Comparison of ENCODE assay signal across 9 cellular contexts in the genomic region with DNA sequence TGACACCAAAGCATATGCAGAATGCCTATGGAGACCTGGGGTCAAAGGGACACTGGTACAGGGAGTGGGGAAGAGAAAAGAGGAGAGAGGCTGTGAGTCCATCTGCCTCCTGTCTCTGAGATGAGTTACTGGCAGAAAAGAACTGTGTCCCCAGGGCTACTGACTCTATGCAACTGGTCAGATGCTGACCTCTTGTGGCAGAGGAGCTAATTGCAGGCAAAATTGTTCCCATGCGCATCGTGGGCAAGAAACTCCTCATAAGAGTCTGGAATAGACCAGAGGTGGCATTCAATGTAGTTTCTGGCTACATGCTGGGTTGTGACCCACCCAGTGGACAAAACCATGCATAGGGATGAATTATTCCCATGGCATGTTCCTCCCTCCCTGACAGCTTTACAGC. TPM values are rescaled to one million over a fixed set of nuclear protein-coding genes. Genes with fewer than 3 reads are reported as not detected.
DNase-seq lines count a peak whose midpoint lies in the region; ATAC-seq, FAIRE-seq and TF ChIP-seq lines count a peak whose summit lies in the region.
"Had no signal": no experiment of that assay in that cellular context is flagged by ENCODE, and none has a peak within 500 bp of the region (broad histone marks: within the 10 kb centered on the region; RNA-seq: fewer than 3 reads in every experiment).

No MANE protein-coding gene starts in this region.

- H3K27me3 Mint-ChIP-seq in HFFc6 (ENCODE audit: insufficient read depth): peaks cover 12% of the 10 kb centered on the region
- peaks cover 3% of the 10 kb centered on the region for H3K27me3 Mint-ChIP-seq in activated CD4-positive, alpha-beta memory T cell treated with anti-CD3 and anti-CD28 coated beads for 36 hours

- no peak for FAIRE-seq in urothelium cell line (lab: Jason Lieb, UNC)

- no peak overlapping the region for H3K27ac Mint-ChIP-seq in HFFc6
- no peak overlapping the region for H3K27ac Mint-ChIP-seq in activated CD4-positive, alpha-beta memory T cell treated with anti-CD3 and anti-CD28 coated beads for 36 hours

- CTCF ChIA-PET in activated CD4-positive, alpha-beta memory T cell treated with anti-CD3 and anti-CD28 coated beads for 36 hours (lab: Charles Lee): interaction anchor here (0.8 to 4.7 kb wide), 9 partner anchors 12 to 385 kb away, joined by 3 to 47 read pairs (median 5); a partner anchor contains a TSS

- peaks cover 0 to 10% of the 10 kb centered on the region in 2 donors for H3K9me3 ChIP-seq in left lung

- peaks cover 5% of the 10 kb centered on the region; the same call in 1 of the 2 replicates for H3K36me3 Mint-ChIP-seq in HFFc6 (ENCODE audit: low read depth)
- H3K36me3 Mint-ChIP-seq in activated CD4-positive, alpha-beta memory T cell treated with anti-CD3 and anti-CD28 coated beads for 36 hours: peaks cover 4% of the 10 kb centered on the region

- H3K4me1 Mint-ChIP-seq in HFFc6 (ENCODE audit: low read depth): peaks cover 18% of the 10 kb centered on the region
- peaks cover 6% of the 10 kb centered on the region for H3K4me1 Mint-ChIP-seq in activated CD4-positive, alpha-beta memory T cell treated with anti-CD3 and anti-CD28 coated beads for 36 hours (ENCODE audit: low read depth)

- ATAC-seq in left lung: no peak
- no peak for ATAC-seq in HG03025 (IDR thresholded peaks at IDR 0.05; ENCODE audit: low FRiP score, unreplicated experiment)

- peaks cover 0 to 6% of the 10 kb centered on the region in 2 donors for H3K27me3 ChIP-seq in left lung

- peaks cover 11% of the 10 kb centered on the region for H3K9me3 Mint-ChIP-seq in HFFc6
- H3K9me3 Mint-ChIP-seq in activated CD4-positive, alpha-beta memory T cell treated with anti-CD3 and anti-CD28 coated beads for 36 hours: peaks cover 11% of the 10 kb centered on the region

- intact Hi-C loops in activated CD4-positive, alpha-beta memory T cell treated with anti-CD3 and anti-CD28 coated beads for 36 hours (cut with micrococcal nuclease): loop anchor here (1.0 kb wide), 1 partner anchor 17 kb away; no protein-coding TSS in a partner anchor
- intact Hi-C loops in left lung (cut with DNase I): no loop called here

- H3K27ac ChIP-seq in left lung: no peak overlapping the region

- H3K4me3 Mint-ChIP-seq in HFFc6: no peak overlapping the region
- no peak overlapping the region for H3K4me3 Mint-ChIP-seq in activated CD4-positive, alpha-beta memory T cell treated with anti-CD3 and anti-CD28 coated beads for 36 hours

- DNase-seq in AG10803 (ENCODE audit: low read depth) (no peak), HFFc6 (no peak), left lung (no peak), NCI-H1105 treated with DMSO at 0.1 percent for 48 hours (lab: John Stamatoyannopoulos, UW) (no peak), HPDE6-E6E7 (ENCODE audit: extremely low spot score) (no peak), urothelium cell line (ENCODE audit: low spot score) (no peak)
- peak; percentile 65 for DNase-seq in activated CD4-positive, alpha-beta memory T cell treated with anti-CD3 and anti-CD28 coated beads for 36 hours
- DNase-seq: NCI-H526 treated with DMSO at 0.1 percent for 48 hours had no signal

- no peaks in the 10 kb centered on the region for H3K4me1 ChIP-seq in left lung

- H3K4me3 ChIP-seq in AG10803 (ENCODE audit: low read length) (no peak overlapping the region), left lung (no peak overlapping the region)

- H3K36me3 ChIP-seq in left lung: no peaks in the 10 kb centered on the region

- POLR2A ChIA-PET in activated CD4-positive, alpha-beta memory T cell treated with anti-CD3 and anti-CD28 coated beads for 36 hours (lab: Charles Lee): no interaction called here

- peak; percentile 38 for TF ChIP-seq CTCF in AG10803 (conservative IDR thresholded peaks at IDR 0.05; ENCODE audit: low read length)
- TF ChIP-seq CTCF in HFFc6 (IDR thresholded peaks at IDR 0.05): peak; percentile 75
- peak; percentile 24 to 64 for TF ChIP-seq CTCF in left lung (IDR thresholded peaks at IDR 0.05)

RNA-seq across cellular contexts. Expression of a gene that starts 26.1 kb away (rescaled TPM):
- total RNA-seq in HFFc6 (2021; fragmentation: NEBNext Ultra II Directional; extraction: Animal tissue kit (Norgen Biotek cat#: 25700)): 10 to 100 TPM; 10.2 to 14.8 (median 11.4) TPM
- 10 to 100 TPM; 18.3 to 18.8 TPM for total RNA-seq in activated CD4-positive, alpha-beta memory T cell treated with anti-CD3 and anti-CD28 coated beads for 36 hours
- 10 to 100 TPM; 17.9 to 40.5 TPM for total RNA-seq in left lung

RNA-seq across cellular contexts. Expression of a gene that starts 47.9 kb away (rescaled TPM):
- not detected for total RNA-seq in HFFc6 (2021; fragmentation: NEBNext Ultra II Directional; extraction: Animal tissue kit (Norgen Biotek cat#: 25700))
- total RNA-seq in activated CD4-positive, alpha-beta memory T cell treated with anti-CD3 and anti-CD28 coated beads for 36 hours: under 1 TPM in 1 of 2 experiments, not detected in 1; 0.22 TPM
- 1 to 10 TPM; 6.5 to 7.3 TPM for total RNA-seq in left lung

Comparison
In these comparisons a context has a peak if more than half of its experiments do, and no peak if none do; other contexts are left out.
1. RNA of a gene that starts 47.9 kb away (total RNA-seq): 6.5 to 7.3 TPM in left lung; 0.22 TPM in activated CD4-positive, alpha-beta memory T cell treated with anti-CD3 and anti-CD28 coated beads for 36 hours and not detected in HFFc6; every median in the first group is over 4 times any median in the second.
2. Peak in every context shown above with its lines, with median percentiles within 50 percentile points of each other: CTCF ChIP-seq.